In genomic region chr7:23547662-23548061, GRCh38 we compare ENCODE assay signal across 2 cellular contexts.
TF ChIP-seq lines count a peak whose summit lies in the region.

No MANE protein-coding gene starts in this region.

TF ChIP-seq in HEK293, 187 proteins besides CTCF, POLR2A, EP300 and RAD21 (continued from another document):
- TF ChIP-seq ZBTB44 (tag by site-specific recombination; IDR thresholded peaks at IDR 0.05): no peak
- TF ChIP-seq ZNF585B (tag by site-specific recombination; IDR thresholded peaks at IDR 0.05): no peak
- peak; percentile 68; the same call in 1 of the 2 replicates for TF ChIP-seq ZNF366 (tag by site-specific recombination; conservative IDR thresholded peaks at IDR 0.05)
- no peak for TF ChIP-seq ZXDB (tag by site-specific recombination; IDR thresholded peaks at IDR 0.05)
TF ChIP-seq in HEK293: peak in this region for 1.

TF ChIP-seq in endothelial cell of umbilical vein, 7 proteins besides CTCF, POLR2A, EP300 and RAD21 (continued from another document):
- TF ChIP-seq EZH2 (IDR thresholded peaks at IDR 0.05; ENCODE audit: borderline replicate concordance, low read depth, low read length, severe bottlenecking) (no peak), POLR2AphosphoS5 (IDR thresholded peaks at IDR 0.05; ENCODE audit: insufficient read depth, low read depth, low read length) (no peak), FOS (IDR thresholded peaks at IDR 0.05; ENCODE audit: borderline replicate concordance, insufficient read depth, low read length) (no peak), MAX (IDR thresholded peaks at IDR 0.05; ENCODE audit: insufficient read depth, insufficient read length) (no peak), MYC (IDR thresholded peaks at IDR 0.05; ENCODE audit: low read depth, low read length) (no peak), JUN (IDR thresholded peaks at IDR 0.05; ENCODE audit: borderline replicate concordance, insufficient read depth, insufficient read length, low read depth) (no peak)
